ENCODE assay signal across 9 cellular contexts in genomic region chr6:157317129-157317814, GRCh38. TPM values are rescaled to one million over a fixed set of nuclear protein-coding genes. Genes with fewer than 3 reads are reported as not detected.
A peak's percentile ranks its signal among the peaks of the same experiment; 100 is the strongest.
DNase-seq lines count a peak whose midpoint lies in the region; ATAC-seq and TF ChIP-seq lines count a peak whose summit lies in the region.
"Had no signal": no experiment of that assay in that cellular context is flagged by ENCODE, and none has a peak within 500 bp of the region (broad histone marks: within the 10 kb centered on the region; RNA-seq: fewer than 3 reads in every experiment).

No MANE protein-coding gene starts in this region.

- intact Hi-C loops in left colon (cut with DNase I, micrococcal nuclease): loop anchor here in 1 of 2 donors (5.0 to 10.0 kb wide), 2 partner anchors 278 to 350 kb away; no protein-coding TSS in a partner anchor

- H3K4me1 ChIP-seq in thoracic aorta (ENCODE audit: control insufficient read depth in 1 of 2, low read depth in 2 of 2): peaks cover 7 to 22% of the 10 kb centered on the region in 2 donors

- H3K9me3 ChIP-seq in thoracic aorta: no peaks in the 10 kb centered on the region

- peaks cover 22% of the 10 kb centered on the region for H3K36me3 ChIP-seq in thoracic aorta

- H3K27me3 ChIP-seq in thoracic aorta (replicated peaks; ENCODE audit: insufficient read depth): no peaks in the 10 kb centered on the region

- in situ Hi-C loops in astrocyte of the spinal cord (cut with HindIII; ENCODE audit: low sequenced_read_pairs): no loop called here

- peak; percentile 61 for ATAC-seq in left colon
- ATAC-seq in thoracic aorta (ENCODE audit: insufficient number of reproducible peaks, low FRiP score, low read depth): peak; percentile 82
- ATAC-seq in GM19328 (IDR thresholded peaks at IDR 0.05; ENCODE audit: unreplicated experiment): no peak
- no peak for ATAC-seq in HG03280 (IDR thresholded peaks at IDR 0.05; ENCODE audit: unreplicated experiment)

- H3K4me3 ChIP-seq in astrocyte of the spinal cord (ENCODE audit: low read depth, low read length) (no peak overlapping the region), thoracic aorta (no peak overlapping the region)

- H3K27ac ChIP-seq in thoracic aorta: peak overlapping the region in 1 of 2 donors; percentile 59

- TF ChIP-seq CTCF in astrocyte of the spinal cord (IDR thresholded peaks at IDR 0.05; ENCODE audit: low read depth, low read length) (no peak), thoracic aorta (IDR thresholded peaks at IDR 0.05) (no peak)

- DNase-seq in activated CD4-positive, alpha-beta T cell treated with anti-CD3 and anti-CD28 coated beads for 48 hours: peak; percentile 50
- no peak for DNase-seq in activated CD4-positive, alpha-beta T cell treated with anti-CD3 and anti-CD28 coated beads, Interleukin-2, amount 50 U/mL, for 1 hour
- DNase-seq in astrocyte of the spinal cord (ENCODE audit: low read depth, low spot score) (peak; percentile 88), left colon (peak in 1 of 2 donors; percentile 35), thoracic aorta (ENCODE audit: low spot score) (peak; percentile 71), cerebellar nuclear complex (lab: John Stamatoyannopoulos, UW) (no peak)
- DNase-seq: AML-193 had no signal

RNA-seq across cellular contexts. Expression of gene TMEM242, which starts 6.0 kb away (rescaled TPM):
- total RNA-seq in left colon (10 to 100 TPM; 11.2 to 11.5 TPM), thoracic aorta (1 to 10 TPM; 7.3 to 8.8 TPM)

Comparison
In these comparisons a context has a peak if more than half of its experiments do, and no peak if none do; other contexts are left out.
1. DNase-seq: peak in activated CD4-positive, alpha-beta T cell treated with anti-CD3 and anti-CD28 coated beads for 48 hours (single experiment), astrocyte of the spinal cord (single experiment) and thoracic aorta (single experiment); none in activated CD4-positive, alpha-beta T cell treated with anti-CD3 and anti-CD28 coated beads, Interleukin-2, amount 50 U/mL, for 1 hour (single experiment) and cerebellar nuclear complex (0 of 2).
2. ATAC-seq: peak in left colon (single experiment) and thoracic aorta (single experiment); none in GM19328 (single experiment) and HG03280 (single experiment).